24 cellular contexts compared by ENCODE assay signal in genomic region chr9:117462926-117463325, GRCh38.
"Had no signal": no experiment of that assay in that cellular context is flagged by ENCODE, and none has a peak within 500 bp of the region (broad histone marks: within the 10 kb centered on the region; RNA-seq: fewer than 3 reads in every experiment).

No MANE protein-coding gene starts in this region.

- H3K27me3 ChIP-seq: breast epithelium, colonic mucosa, dorsolateral prefrontal cortex, hepatocyte, left lung had no signal

- H3K27ac ChIP-seq: breast epithelium, colonic mucosa, esophagus muscularis mucosa, hepatocyte, left lung, tibial artery had no signal

- H3K4me3 Mint-ChIP-seq: activated CD4-positive, alpha-beta memory T cell treated with anti-CD3 and anti-CD28 coated beads, Interleukin-2, amount 10 ng/mL, durations not matched to agents 7 days and 5 days; activated CD4-positive, alpha-beta T cell treated with anti-CD3 and anti-CD28 coated beads, Interleukin-2, amount 10 ng/mL, durations not matched to agents 24 days and 14 days; activated naive CD8-positive, alpha-beta T cell treated with anti-CD3 and anti-CD28 coated beads for 36 hours; activated T-helper 17 cell treated with anti-CD3 and anti-CD28 coated beads, Interleukin-2, amount 50 U/mL, for 72 hours; central memory CD8-positive, alpha-beta T cell; effector memory CD8-positive, alpha-beta T cell; immature natural killer cell; natural killer cell; stimulated activated effector memory CD8-positive, alpha-beta T cell treated with anti-CD3 and anti-CD28 coated beads, Interleukin-12 subunit alpha, Interleukin-12 subunit beta, amount 100 ng/mL, for 72 hours; stimulated activated naive CD8-positive, alpha-beta T cell treated with anti-CD3 and anti-CD28 coated beads, Interleukin-15, amount 100 ng/mL, for 72 hours; T-helper 17 cell had no signal

- H3K36me3 Mint-ChIP-seq: activated naive CD8-positive, alpha-beta T cell treated with anti-CD3 and anti-CD28 coated beads for 36 hours; immature natural killer cell; natural killer cell; stimulated activated effector memory CD8-positive, alpha-beta T cell treated with anti-CD3 and anti-CD28 coated beads, Interleukin-12 subunit alpha, Interleukin-12 subunit beta, amount 100 ng/mL, for 72 hours had no signal

- H3K4me1 ChIP-seq: breast epithelium, colonic mucosa, esophagus muscularis mucosa, left lung, tibial artery had no signal

- H3K27me3 Mint-ChIP-seq: activated CD4-positive, alpha-beta memory T cell treated with anti-CD3 and anti-CD28 coated beads, Interleukin-2, amount 10 ng/mL, durations not matched to agents 7 days and 5 days; activated CD4-positive, alpha-beta T cell treated with anti-CD3 and anti-CD28 coated beads, Interleukin-2, amount 10 ng/mL, durations not matched to agents 24 days and 14 days; activated naive CD8-positive, alpha-beta T cell treated with anti-CD3 and anti-CD28 coated beads for 36 hours; activated T-helper 17 cell treated with anti-CD3 and anti-CD28 coated beads, Interleukin-2, amount 50 U/mL, for 72 hours; central memory CD8-positive, alpha-beta T cell; effector memory CD8-positive, alpha-beta T cell; stimulated activated naive CD8-positive, alpha-beta T cell treated with anti-CD3 and anti-CD28 coated beads, Interleukin-15, amount 100 ng/mL, for 72 hours had no signal

- DNase-seq: activated CD4-positive, alpha-beta memory T cell treated with anti-CD3 and anti-CD28 coated beads, Interleukin-2, amount 10 ng/mL, durations not matched to agents 7 days and 5 days; activated CD4-positive, alpha-beta T cell treated with anti-CD3 and anti-CD28 coated beads, Interleukin-2, amount 10 ng/mL, durations not matched to agents 24 days and 14 days; activated naive CD8-positive, alpha-beta T cell treated with anti-CD3 and anti-CD28 coated beads for 36 hours; activated T-cell treated with anti-CD3 and anti-CD28 coated beads, Interleukin-2, amount 50 U/mL, for 1 hour; colonic mucosa; effector memory CD8-positive, alpha-beta T cell; glutamatergic neuron; immature natural killer cell; kidney glomerular epithelial cell; left lung; natural killer cell; stimulated activated CD4-positive, alpha-beta T cell treated with anti-CD3 and anti-CD28 coated beads, Interleukin-1b, Interleukin-23, amount 100 ng/mL, for 48 hours; stimulated activated naive CD8-positive, alpha-beta T cell treated with anti-CD3 and anti-CD28 coated beads, Interleukin-15, amount 100 ng/mL, for 72 hours; T-helper 17 cell; tibial artery had no signal

- H3K36me3 ChIP-seq: breast epithelium, colonic mucosa, esophagus muscularis mucosa, left lung, tibial artery had no signal

- H3K9me3 Mint-ChIP-seq: activated CD4-positive, alpha-beta T cell treated with anti-CD3 and anti-CD28 coated beads, Interleukin-2, amount 10 ng/mL, durations not matched to agents 24 days and 14 days; central memory CD8-positive, alpha-beta T cell; stimulated activated effector memory CD8-positive, alpha-beta T cell treated with anti-CD3 and anti-CD28 coated beads, Interleukin-12 subunit alpha, Interleukin-12 subunit beta, amount 100 ng/mL, for 72 hours had no signal

- H2AFZ ChIP-seq: hepatocyte had no signal

- H3K79me2 ChIP-seq: hepatocyte had no signal

- H3K9me3 ChIP-seq: breast epithelium, colonic mucosa, esophagus muscularis mucosa, left lung, tibial artery had no signal

- H3K4me2 ChIP-seq: hepatocyte had no signal

- H3K27ac Mint-ChIP-seq: activated CD4-positive, alpha-beta memory T cell treated with anti-CD3 and anti-CD28 coated beads, Interleukin-2, amount 10 ng/mL, durations not matched to agents 7 days and 5 days; activated CD4-positive, alpha-beta T cell treated with anti-CD3 and anti-CD28 coated beads, Interleukin-2, amount 10 ng/mL, durations not matched to agents 24 days and 14 days; activated naive CD8-positive, alpha-beta T cell treated with anti-CD3 and anti-CD28 coated beads for 36 hours; activated T-helper 17 cell treated with anti-CD3 and anti-CD28 coated beads, Interleukin-2, amount 50 U/mL, for 72 hours; effector memory CD8-positive, alpha-beta T cell; immature natural killer cell; natural killer cell; progenitor cell of endocrine pancreas; stimulated activated effector memory CD8-positive, alpha-beta T cell treated with anti-CD3 and anti-CD28 coated beads, Interleukin-12 subunit alpha, Interleukin-12 subunit beta, amount 100 ng/mL, for 72 hours; stimulated activated naive CD8-positive, alpha-beta T cell treated with anti-CD3 and anti-CD28 coated beads, Interleukin-15, amount 100 ng/mL, for 72 hours; T-helper 17 cell had no signal

- ATAC-seq: activated T-helper 17 cell treated with anti-CD3 and anti-CD28 coated beads, Interleukin-2, amount 50 U/mL, for 72 hours; effector memory CD8-positive, alpha-beta T cell; left lung; natural killer cell; stimulated activated effector memory CD8-positive, alpha-beta T cell treated with anti-CD3 and anti-CD28 coated beads, Interleukin-12 subunit alpha, Interleukin-12 subunit beta, amount 100 ng/mL, for 72 hours; stimulated activated naive CD8-positive, alpha-beta T cell treated with anti-CD3 and anti-CD28 coated beads, Interleukin-15, amount 100 ng/mL, for 72 hours; T-helper 17 cell had no signal

- H3K4me1 Mint-ChIP-seq: activated CD4-positive, alpha-beta memory T cell treated with anti-CD3 and anti-CD28 coated beads, Interleukin-2, amount 10 ng/mL, durations not matched to agents 7 days and 5 days; activated CD4-positive, alpha-beta T cell treated with anti-CD3 and anti-CD28 coated beads, Interleukin-2, amount 10 ng/mL, durations not matched to agents 24 days and 14 days; activated naive CD8-positive, alpha-beta T cell treated with anti-CD3 and anti-CD28 coated beads for 36 hours; activated T-helper 17 cell treated with anti-CD3 and anti-CD28 coated beads, Interleukin-2, amount 50 U/mL, for 72 hours; central memory CD8-positive, alpha-beta T cell; immature natural killer cell; natural killer cell; stimulated activated effector memory CD8-positive, alpha-beta T cell treated with anti-CD3 and anti-CD28 coated beads, Interleukin-12 subunit alpha, Interleukin-12 subunit beta, amount 100 ng/mL, for 72 hours; stimulated activated naive CD8-positive, alpha-beta T cell treated with anti-CD3 and anti-CD28 coated beads, Interleukin-15, amount 100 ng/mL, for 72 hours; T-helper 17 cell had no signal

- H3K4me3 ChIP-seq: breast epithelium, colonic mucosa, dorsolateral prefrontal cortex, esophagus muscularis mucosa, hepatocyte, left lung, lung, tibial artery had no signal
